25 cellular contexts compared by ENCODE assay signal in genomic region chr4:125707397-125707796, GRCh38.
DNase-seq lines count a peak whose midpoint lies in the region; ATAC-seq, FAIRE-seq and TF ChIP-seq lines count a peak whose summit lies in the region.
"Had no signal": no experiment of that assay in that cellular context is flagged by ENCODE, and none has a peak within 500 bp of the region (broad histone marks: within the 10 kb centered on the region; RNA-seq: fewer than 3 reads in every experiment).

No MANE protein-coding gene starts in this region.

- no peak overlapping the region for H3K4ac ChIP-seq in H1 (replicated peaks; ENCODE audit: insufficient read length, low read depth, low read length)

- no peak overlapping the region for H4K5ac ChIP-seq in H1 (ENCODE audit: insufficient read length, low read depth, low read length)

- H3K9me3 ChIP-seq in H1 (ENCODE audit: insufficient read depth in 2 of 2, low read depth in 1 of 2, low read length in 1 of 2): no peaks in the 10 kb centered on the region
- H3K9me3 ChIP-seq in testis: no peaks in the 10 kb centered on the region
- H3K9me3 ChIP-seq: BE2C, BLaER1 had no signal

- no peak overlapping the region for H3K9ac ChIP-seq in H1 (replicated peaks in 1 of 4; ENCODE audit: extremely low read depth in 1 of 4, low read depth in 3 of 4, low read length in 3 of 4)
- H3K9ac ChIP-seq: BLaER1 had no signal

- no peak overlapping the region for H3K23ac ChIP-seq in H1 (ENCODE audit: insufficient read length)

- CTCF ChIA-PET in H1 (lab: Charles Lee; ENCODE audit: partially characterized antibody): no interaction called here

- H4K8ac ChIP-seq in H1 (ENCODE audit: extremely low read depth, insufficient read depth, low read length): no peak overlapping the region

- no peak overlapping the region for H3K56ac ChIP-seq in H1 (replicated peaks; ENCODE audit: insufficient read length, low read depth, low read length)

- POLR2A ChIA-PET in H1 (lab: Charles Lee; ENCODE audit: partially characterized antibody): no interaction called here

- H2BK5ac ChIP-seq in H1 (ENCODE audit: low read depth, low read length): no peak overlapping the region

- H2BK12ac ChIP-seq in H1 (ENCODE audit: low read depth, low read length): no peak overlapping the region

- intact Hi-C loops in testis (cut with DNase I; ENCODE audit: low total_unique reads): no loop called here

- H4K20me1 ChIP-seq in H1 (replicated peaks in 1 of 2; ENCODE audit: control insufficient read depth in 1 of 2, insufficient read depth in 2 of 2, low read length in 2 of 2): no peaks in the 10 kb centered on the region
- H4K20me1 ChIP-seq: BLaER1 had no signal

- H3K14ac ChIP-seq in H1 (ENCODE audit: insufficient read length): no peak overlapping the region

- no peak overlapping the region for H2BK120ac ChIP-seq in H1 (replicated peaks; ENCODE audit: low read depth, low read length)

- H3K18ac ChIP-seq in H1 (ENCODE audit: extremely low read depth, low read length): no peak overlapping the region

- no peak for TF ChIP-seq RAD21 in H1 (IDR thresholded peaks at IDR 0.05 in 1 of 2, conservative IDR thresholded peaks at IDR 0.05 in 1 of 2; ENCODE audit: low read depth in 2 of 2, low read length in 2 of 2)

- no peak overlapping the region for H3K4me3 ChIP-seq in H1 (ENCODE audit: extremely low read depth in 1 of 4, insufficient read depth in 2 of 4, low read depth in 3 of 4, low read length in 4 of 4)
- H3K4me3 ChIP-seq in testis: peak overlapping the region; percentile 34 to 42
- H3K4me3 ChIP-seq: BLaER1, GM12878 had no signal

- no peak for TF ChIP-seq EP300 in H1 (IDR thresholded peaks at IDR 0.05; ENCODE audit: borderline replicate concordance in 1 of 2, low read depth in 2 of 2, low read length in 2 of 2)

- TF ChIP-seq CTCF in H1 (IDR thresholded peaks at IDR 0.05; ENCODE audit: control extremely low read depth in 1 of 3, insufficient read depth in 1 of 3, low read depth in 1 of 3, low read length in 3 of 3): no peak
- no peak for TF ChIP-seq CTCF in testis (IDR thresholded peaks at IDR 0.05)

- H3K4me2 ChIP-seq in H1 (ENCODE audit: insufficient read depth in 1 of 2, low read depth in 2 of 2, low read length in 2 of 2): no peak overlapping the region
- H3K4me2 ChIP-seq: BLaER1 had no signal

- no peaks in the 10 kb centered on the region for H3K79me1 ChIP-seq in H1 (ENCODE audit: low read depth, low read length)

- FAIRE-seq in H1 (lab: Jason Lieb, UNC): no peak
- FAIRE-seq: A204.1, GM12878, GM12892, GM18507 had no signal

- H3K27me3 ChIP-seq in H1 (replicated peaks in 1 of 4; ENCODE audit: control insufficient read depth in 3 of 4, extremely low read depth in 1 of 4, insufficient read depth in 3 of 4, low read length in 3 of 4): no peaks in the 10 kb centered on the region
- H3K27me3 ChIP-seq in testis: no peaks in the 10 kb centered on the region
- H3K27me3 ChIP-seq: BE2C, BLaER1 had no signal

- H3K27ac ChIP-seq in H1 (ENCODE audit: low read depth, low read length) (no peak overlapping the region), testis (no peak overlapping the region)
- H3K27ac ChIP-seq: BLaER1 had no signal

- no peaks in the 10 kb centered on the region for H3K4me1 ChIP-seq in H1 (replicated peaks in 1 of 4; ENCODE audit: control insufficient read depth in 3 of 4, insufficient read depth in 4 of 4, low read length in 3 of 4)
- no peaks in the 10 kb centered on the region for H3K4me1 ChIP-seq in testis
- H3K4me1 ChIP-seq: BLaER1 had no signal

- H2BK15ac ChIP-seq in H1 (ENCODE audit: low read length): no peak overlapping the region

- no peak overlapping the region for H2AK5ac ChIP-seq in H1 (ENCODE audit: low read depth, low read length)

- no peaks in the 10 kb centered on the region for H3K79me2 ChIP-seq in H1 (ENCODE audit: control insufficient read depth in 1 of 2, insufficient read depth in 2 of 2, low read length in 2 of 2)

- no peak overlapping the region for H2AFZ ChIP-seq in H1 (ENCODE audit: low read length)

- H3K36me3 ChIP-seq in H1 (ENCODE audit: control insufficient read depth in 2 of 4, insufficient read depth in 4 of 4, low read length in 3 of 4): no peaks in the 10 kb centered on the region
- no peaks in the 10 kb centered on the region for H3K36me3 ChIP-seq in testis (ENCODE audit: low read depth, missing control alignments)
- H3K36me3 ChIP-seq: BE2C, BLaER1 had no signal

- ATAC-seq in GM19395 (IDR thresholded peaks at IDR 0.05; ENCODE audit: unreplicated experiment) (no peak), GM21367 (IDR thresholded peaks at IDR 0.05; ENCODE audit: unreplicated experiment) (no peak)
- ATAC-seq: GM12878 had no signal

- no peak overlapping the region for H4K91ac ChIP-seq in H1 (replicated peaks; ENCODE audit: insufficient read length, low read length)

- DNase-seq in H1 (ENCODE audit: low read depth in 1 of 2, low spot score in 2 of 2) (no peak), testis (no peak), NCI-H1694 (lab: John Stamatoyannopoulos, UW) (no peak)
- DNase-seq: 8988T; ACHN; BE2C; C1 segment of cervical spinal cord; CD4-positive, alpha-beta memory T cell; CD4-positive, CD25-positive, alpha-beta regulatory T cell; CD8-positive, alpha-beta memory T cell; COR-L47; DMS 273 treated with DMSO at 0.1 percent for 48 hours; DMS153; DMS53; DMS79; DND-41; EL; GDM1 had no signal

- H3K23me2 ChIP-seq in H1 (ENCODE audit: low read depth, low read length): no peaks in the 10 kb centered on the region; the same call in 1 of the 2 replicates

- TF ChIP-seq POLR2A in H1 (IDR thresholded peaks at IDR 0.05; ENCODE audit: control extremely low read depth in 1 of 2, low read depth in 2 of 2, low read length in 2 of 2): no peak
- no peak for TF ChIP-seq POLR2A in testis (IDR thresholded peaks at IDR 0.05)

- WGBS in H1 (ENCODE audit: extremely low coverage in 1 of 2, insufficient coverage in 1 of 2, insufficient read length in 1 of 2, insufficient replicate concordance in 2 of 2, low coverage in 1 of 2, low lambda C conversion rate in 2 of 2, missing lambda C conversion rate in 1 of 2), 2 experiments: 90% methylated on average over 17 of the region's 17 CpGs; no CpG with 5 or more reads in 1 of the 2 experiments
- 62 to 70% methylated on average over 16 to 17 of the region's 17 CpGs for WGBS in testis, 2 donors

- no peak overlapping the region for H2BK20ac ChIP-seq in H1 (ENCODE audit: low read length)

TF ChIP-seq in H1, 55 proteins besides CTCF, POLR2A, EP300 and RAD21:
- TF ChIP-seq SP1 (IDR thresholded peaks at IDR 0.05; ENCODE audit: low read depth, low read length): no peak
- peak; percentile 86 for TF ChIP-seq E2F6 (IDR thresholded peaks at IDR 0.05)
- TF ChIP-seq TAF1 (IDR thresholded peaks at IDR 0.05; ENCODE audit: low read depth, low read length): no peak
- TF ChIP-seq TBP (IDR thresholded peaks at IDR 0.05; ENCODE audit: low read depth, low read length): no peak

Comparison
In these comparisons a context has a peak if more than half of its experiments do, and no peak if none do; other contexts are left out.
1. H3K4me3 ChIP-seq: peak in testis (2 of 2); none in H1 (0 of 4).